9 cellular contexts compared by ENCODE assay signal in genomic region chr5:6745706-6746217, GRCh38. TPM values are rescaled to one million over a fixed set of nuclear protein-coding genes. Genes with fewer than 3 reads are reported as not detected.
DNase-seq lines count a peak whose midpoint lies in the region; ATAC-seq, FAIRE-seq and TF ChIP-seq lines count a peak whose summit lies in the region.
"Had no signal": no experiment of that assay in that cellular context is flagged by ENCODE, and none has a peak within 500 bp of the region (broad histone marks: within the 10 kb centered on the region; RNA-seq: fewer than 3 reads in every experiment).

No MANE protein-coding gene starts in this region.

- H3K27me3 ChIP-seq in BE2C, result no peaks in the 10 kb centered on the region
- H3K27me3 ChIP-seq in body of pancreas, result no peaks in the 10 kb centered on the region
- H3K27me3 ChIP-seq in tibial artery, result no peaks in the 10 kb centered on the region

- H3K4me3 ChIP-seq in BE2C (ENCODE audit: low read depth, low read length) (no peak overlapping the region), GM12875 (ENCODE audit: low read depth, low read length) (no peak overlapping the region), body of pancreas (no peak overlapping the region), kidney (ENCODE audit: low read length in 2 of 2) (no peak overlapping the region), tibial artery (no peak overlapping the region)
- H3K4me3 ChIP-seq: skin epidermis had no signal

- TF ChIP-seq CTCF in BE2C (IDR thresholded peaks at IDR 0.05; ENCODE audit: low read depth, low read length), result peak; percentile 86
- peak; percentile 56; the same call in 1 of the 2 replicates for TF ChIP-seq CTCF in GM12875 (IDR thresholded peaks at IDR 0.05; ENCODE audit: borderline replicate concordance, insufficient read depth, low read depth, low read length)
- peak; percentile 65 to 88 (median 79) for TF ChIP-seq CTCF in body of pancreas (IDR thresholded peaks at IDR 0.05)
- TF ChIP-seq CTCF in kidney (IDR thresholded peaks at IDR 0.05; ENCODE audit: borderline replicate concordance, extremely low read depth, insufficient read depth), result peak; percentile 70
- TF ChIP-seq CTCF in tibial artery (IDR thresholded peaks at IDR 0.05), result peak; percentile 71 to 78

- FAIRE-seq in kidney (lab: Jason Lieb, UNC), result no peak

- H3K4me1 ChIP-seq in BE2C, result no peaks in the 10 kb centered on the region
- no peaks in the 10 kb centered on the region for H3K4me1 ChIP-seq in body of pancreas
- H3K4me1 ChIP-seq in kidney (ENCODE audit: control insufficient read depth in 1 of 2, insufficient read depth in 1 of 2, low read depth in 1 of 2, low read length in 2 of 2), result peaks cover 0 to 3% of the 10 kb centered on the region in 2 donors
- peaks cover 0 to 8% (median 0%) of the 10 kb centered on the region in 4 donors for H3K4me1 ChIP-seq in tibial artery

- H3K9me3 ChIP-seq in BE2C (no peaks in the 10 kb centered on the region), body of pancreas (no peaks in the 10 kb centered on the region), kidney (ENCODE audit: control insufficient read depth in 1 of 2, low read length in 2 of 2) (no peaks in the 10 kb centered on the region), tibial artery (no peaks in the 10 kb centered on the region)

- WGBS in body of pancreas, 2 donors, result 64 to 68% methylated on average over 10 of the region's 10 CpGs

- DNase-seq in BE2C (no peak), NCI-H345 (lab: John Stamatoyannopoulos, UW) (peak; percentile 43), body of pancreas (peak in 2 of 4 donors; percentile 26 to 61), kidney (no peak), tibial artery (no peak), GF-D8 (lab: John Stamatoyannopoulos, UW) (no peak)

- peak; percentile 80 for ATAC-seq in HG02981 (IDR thresholded peaks at IDR 0.05; ENCODE audit: unreplicated experiment)
- ATAC-seq in body of pancreas, result peak; percentile 75

- intact Hi-C loops in body of pancreas (cut with DNase I), result no loop called here
- intact Hi-C loops in kidney (cut with DNase I), result loop anchor here (10.0 kb wide), 1 partner anchor 111 kb away; the partner anchor contains the start of genes NSUN2 and SRD5A1
- intact Hi-C loops in tibial artery (cut with DNase I; ENCODE audit: low total_unique reads), result loop anchor here (5.0 kb wide), 1 partner anchor 113 kb away; the partner anchor contains the start of genes NSUN2 and SRD5A1

- no peak for TF ChIP-seq POLR2A in body of pancreas (IDR thresholded peaks at IDR 0.05)

- H3K27ac ChIP-seq in body of pancreas, result no peak overlapping the region
- H3K27ac ChIP-seq in kidney (ENCODE audit: low read depth in 2 of 2, low read length in 2 of 2), result no peak overlapping the region
- H3K27ac ChIP-seq in tibial artery, result no peak overlapping the region
- H3K27ac ChIP-seq: skin epidermis had no signal

- H3K36me3 ChIP-seq in BE2C (peaks cover 74% of the 10 kb centered on the region), body of pancreas (replicated peaks in 1 of 2; ENCODE audit: insufficient read depth in 1 of 2, low read depth in 2 of 2) (peaks cover under 1 to 13% of the 10 kb centered on the region in 2 donors), kidney (ENCODE audit: control insufficient read depth in 1 of 2, insufficient read depth in 2 of 2, low read length in 2 of 2) (peaks cover 30 to 33% of the 10 kb centered on the region in 2 donors), tibial artery (peaks cover 27 to 71% (median 37%) of the 10 kb centered on the region in 3 donors)

- no peak overlapping the region for H3K9ac ChIP-seq in kidney (ENCODE audit: low read length in 2 of 2)

RNA-seq across cellular contexts. Expression of gene TENT4A, which starts 32.5 kb away (rescaled TPM):
- polyA plus RNA-seq in BE2C (2012; ENCODE audit: insufficient read depth, insufficient read length, low read depth), result 39.4 TPM
- total RNA-seq in body of pancreas, result 10 to 100 TPM; 11.9 to 27.7 TPM
- total RNA-seq in kidney, result 22.8 TPM
- polyA plus RNA-seq in kidney (ENCODE audit: insufficient read depth, low read depth, low replicate concordance), result 4.8 TPM
